Comparison of ENCODE assay signal across 16 cellular contexts in the genomic region with DNA sequence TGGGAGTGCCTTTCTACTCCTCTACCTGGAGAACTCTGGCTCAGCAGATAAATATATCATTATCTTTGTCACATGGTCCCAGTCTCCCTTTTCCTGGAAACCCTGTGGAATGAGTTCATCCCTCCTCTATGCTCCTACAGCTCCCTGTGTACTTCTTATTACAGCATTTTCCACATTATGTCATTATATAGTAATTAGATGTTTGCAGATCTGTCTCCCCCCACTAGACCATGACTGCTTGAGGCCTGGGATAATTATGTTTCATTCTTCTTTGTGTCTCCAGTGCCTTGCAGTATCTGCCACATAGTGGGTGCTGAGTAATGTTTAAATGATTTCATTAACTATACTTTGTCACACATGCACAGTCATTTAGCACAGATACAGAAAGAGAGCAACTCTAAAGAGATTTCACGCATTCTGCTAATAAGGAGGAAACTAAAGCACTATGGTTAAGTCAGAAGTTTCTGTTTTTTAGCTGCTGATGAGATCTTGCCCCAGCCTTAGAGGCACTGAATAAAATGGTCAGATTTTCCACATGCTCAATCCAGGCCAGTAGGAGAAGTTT.
DNase-seq lines count a peak whose midpoint lies in the region; ATAC-seq lines count a peak whose summit lies in the region.
"Had no signal": no experiment of that assay in that cellular context is flagged by ENCODE, and none has a peak within 500 bp of the region (broad histone marks: within the 10 kb centered on the region; RNA-seq: fewer than 3 reads in every experiment).

No MANE protein-coding gene starts in this region.

- H3K4me3 ChIP-seq in mesodermal cell (ENCODE audit: extremely low read depth, insufficient read depth, low read length, poor library complexity, severe bottlenecking): no peak overlapping the region
- H3K4me3 ChIP-seq: breast epithelium, psoas muscle had no signal

- no peaks in the 10 kb centered on the region for H3K36me3 ChIP-seq in mesodermal cell (ENCODE audit: control insufficient read depth, insufficient read depth, low read length)
- H3K36me3 ChIP-seq: breast epithelium had no signal

- peak; percentile 46 for ATAC-seq in GM18867 (IDR thresholded peaks at IDR 0.05; ENCODE audit: unreplicated experiment)
- peak; percentile 42 for ATAC-seq in HG03095 (IDR thresholded peaks at IDR 0.05; ENCODE audit: unreplicated experiment)
- ATAC-seq in GM19397 (IDR thresholded peaks at IDR 0.05; ENCODE audit: unreplicated experiment): no peak
- ATAC-seq: psoas muscle had no signal

- 90% methylated on average over 1 of the region's 1 CpG; no CpG with 5 or more reads in 1 of the 2 experiments for WGBS in mesodermal cell (ENCODE audit: insufficient coverage in 2 of 2), 2 experiments

- no peaks in the 10 kb centered on the region for H3K9me3 ChIP-seq in mesodermal cell (ENCODE audit: control insufficient read depth, low read length)
- H3K9me3 ChIP-seq: breast epithelium, psoas muscle had no signal

- DNase-seq in NCI-H748 (lab: John Stamatoyannopoulos, UW; ENCODE audit: unreplicated experiment): peak; percentile 89
- no peak for DNase-seq in germinal center (ENCODE audit: low spot score)
- DNase-seq in NCI-H2107 (lab: John Stamatoyannopoulos, UW): no peak
- no peak for DNase-seq in DMS 273 treated with DMSO at 0.1 percent for 48 hours (lab: John Stamatoyannopoulos, UW)
- DNase-seq: activated CD4-positive, CD25-positive, alpha-beta regulatory T cell; C1 segment of cervical spinal cord; HFFc6; NCI-H524; psoas muscle; SHP77 treated with DMSO at 0.1 percent for 48 hours; stimulated activated CD4-positive, alpha-beta T cell treated with anti-CD3 and anti-CD28 coated beads, Interleukin-4, amount 100 ng/mL, for 1 hour had no signal

- peak overlapping the region; percentile 94 for H3K27ac ChIP-seq in mesodermal cell (ENCODE audit: low read depth, low read length, severe bottlenecking)
- H3K27ac ChIP-seq: breast epithelium, psoas muscle had no signal

- H3K4me1 ChIP-seq in mesodermal cell (ENCODE audit: control insufficient read depth, insufficient read depth, low read length, poor library complexity, severe bottlenecking): peaks cover 27% of the 10 kb centered on the region
- H3K4me1 ChIP-seq: breast epithelium, psoas muscle had no signal
